In genomic region chr1:229085291-229085690, GRCh38 we compare ENCODE assay signal across 17 cellular contexts.
DNase-seq lines count a peak whose midpoint lies in the region; ATAC-seq and TF ChIP-seq lines count a peak whose summit lies in the region.
"Had no signal": no experiment of that assay in that cellular context is flagged by ENCODE, and none has a peak within 500 bp of the region (broad histone marks: within the 10 kb centered on the region; RNA-seq: fewer than 3 reads in every experiment).

No MANE protein-coding gene starts in this region.

- no peak for DNase-seq in ascending aorta (ENCODE audit: low spot score in 2 of 2)
- no peak for DNase-seq in esophagus muscularis mucosa (ENCODE audit: extremely low spot score)
- no peak for DNase-seq in suprapubic skin (ENCODE audit: low spot score in 2 of 2)
- no peak for DNase-seq in activated CD4-positive, alpha-beta T cell treated with anti-CD3 and anti-CD28 coated beads for 36 hours
- DNase-seq in stimulated activated CD4-positive, alpha-beta T cell treated with anti-CD3 and anti-CD28 coated beads, Interleukin-4, amount 100 ng/mL, for 1 hour, result no peak
- no peak for DNase-seq in NCI-H1694 treated with DMSO at 0.1 percent for 48 hours (lab: John Stamatoyannopoulos, UW)
- DNase-seq: BE2C; CD4-positive, alpha-beta memory T cell; COR-L47; DMS53; GF-D8; HCEC 1CT; HFFc6 had no signal

- intact Hi-C loops in ascending aorta (cut with DNase I), result loop anchor here (5.0 kb wide), 2 partner anchors 183 to 348 kb away; partner anchors contain the start of gene RHOU
- intact Hi-C loops in esophagus muscularis mucosa (cut with DNase I), result no loop called here
- intact Hi-C loops in activated CD4-positive, alpha-beta T cell treated with anti-CD3 and anti-CD28 coated beads for 36 hours (cut with DNase I, micrococcal nuclease), result loop anchor here in 1 of 2 experiments (1.0 kb wide), 1 partner anchor 35 kb away; no protein-coding TSS in a partner anchor

- peak overlapping the region; percentile 79 to 84 for H3K27ac ChIP-seq in ascending aorta
- H3K27ac ChIP-seq in esophagus muscularis mucosa (replicated peaks in 1 of 4), result peak overlapping the region in 3 of 4 donors; percentile 34 to 64 (median 46)
- H3K27ac ChIP-seq in suprapubic skin, result peak overlapping the region; percentile 41
- H3K27ac ChIP-seq: A549, C4-2B, HL-60 had no signal

- H3K27ac Mint-ChIP-seq in activated CD4-positive, alpha-beta T cell treated with anti-CD3 and anti-CD28 coated beads for 36 hours, result no peak overlapping the region
- H3K27ac Mint-ChIP-seq: CD4-positive, alpha-beta memory T cell; HFFc6 had no signal

- TF ChIP-seq POLR2A in esophagus muscularis mucosa (IDR thresholded peaks at IDR 0.05; ENCODE audit: low read depth), result no peak
- TF ChIP-seq POLR2A in suprapubic skin (IDR thresholded peaks at IDR 0.05), result no peak

- H3K4me1 ChIP-seq in ascending aorta (peaks cover 6 to 32% of the 10 kb centered on the region in 2 donors), esophagus muscularis mucosa (peaks cover 0 to 40% (median 31%) of the 10 kb centered on the region in 4 donors), suprapubic skin (peaks cover 17% of the 10 kb centered on the region)
- H3K4me1 ChIP-seq: A549, BE2C had no signal

- H3K4me3 ChIP-seq in ascending aorta (no peak overlapping the region), esophagus muscularis mucosa (no peak overlapping the region), suprapubic skin (no peak overlapping the region)
- H3K4me3 ChIP-seq: A549 had no signal

- 48% methylated on average over 1 of the region's 1 CpG for WGBS in esophagus muscularis mucosa
- 63% methylated on average over 1 of the region's 1 CpG for WGBS in suprapubic skin

- TF ChIP-seq CTCF in ascending aorta (IDR thresholded peaks at IDR 0.05), result no peak
- no peak for TF ChIP-seq CTCF in esophagus muscularis mucosa (IDR thresholded peaks at IDR 0.05)
- TF ChIP-seq CTCF in suprapubic skin (IDR thresholded peaks at IDR 0.05), result no peak

- peaks cover 9% of the 10 kb centered on the region for H3K36me3 Mint-ChIP-seq in activated CD4-positive, alpha-beta T cell treated with anti-CD3 and anti-CD28 coated beads for 36 hours (ENCODE audit: low read depth)

- H3K27me3 Mint-ChIP-seq in activated CD4-positive, alpha-beta T cell treated with anti-CD3 and anti-CD28 coated beads for 36 hours, result peaks cover 2% of the 10 kb centered on the region

- no peak for ATAC-seq in activated CD4-positive, alpha-beta T cell treated with anti-CD3 and anti-CD28 coated beads for 36 hours
- ATAC-seq in HG02798 (IDR thresholded peaks at IDR 0.05; ENCODE audit: poor library complexity, unreplicated experiment), result no peak
- ATAC-seq: A549 had no signal

- no peaks in the 10 kb centered on the region for H3K4me1 Mint-ChIP-seq in activated CD4-positive, alpha-beta T cell treated with anti-CD3 and anti-CD28 coated beads for 36 hours

- no peak overlapping the region for H3K4me3 Mint-ChIP-seq in activated CD4-positive, alpha-beta T cell treated with anti-CD3 and anti-CD28 coated beads for 36 hours
- H3K4me3 Mint-ChIP-seq: CD4-positive, alpha-beta memory T cell; HFFc6 had no signal

- no peaks in the 10 kb centered on the region for H3K36me3 ChIP-seq in ascending aorta
- H3K36me3 ChIP-seq in esophagus muscularis mucosa, result no peaks in the 10 kb centered on the region
- H3K36me3 ChIP-seq in suprapubic skin, result no peaks in the 10 kb centered on the region
- H3K36me3 ChIP-seq: BE2C had no signal

- H3K9me3 Mint-ChIP-seq in activated CD4-positive, alpha-beta T cell treated with anti-CD3 and anti-CD28 coated beads for 36 hours (ENCODE audit: low read depth), result peaks cover 17% of the 10 kb centered on the region

- H3K27me3 ChIP-seq in ascending aorta (no peaks in the 10 kb centered on the region), esophagus muscularis mucosa (no peaks in the 10 kb centered on the region), suprapubic skin (no peaks in the 10 kb centered on the region)
- H3K27me3 ChIP-seq: BE2C had no signal

- no peak for TF ChIP-seq EP300 in esophagus muscularis mucosa (IDR thresholded peaks at IDR 0.05)
- TF ChIP-seq EP300 in suprapubic skin (IDR thresholded peaks at IDR 0.05), result no peak

- H3K9me3 ChIP-seq in ascending aorta, result peaks cover 8 to 15% of the 10 kb centered on the region in 2 donors
- H3K9me3 ChIP-seq in esophagus muscularis mucosa, result peaks cover 0 to 20% (median 12%) of the 10 kb centered on the region in 4 donors
- no peaks in the 10 kb centered on the region for H3K9me3 ChIP-seq in suprapubic skin

- POLR2A ChIA-PET in activated CD4-positive, alpha-beta T cell treated with anti-CD3 and anti-CD28 coated beads for 36 hours (lab: Charles Lee), result no interaction called here

- CTCF ChIA-PET in activated CD4-positive, alpha-beta T cell treated with anti-CD3 and anti-CD28 coated beads for 36 hours (lab: Charles Lee), result interaction anchor here (0.8 kb wide), 1 partner anchor 9 kb away, joined by 4 read pairs; no protein-coding TSS in a partner anchor
